ENCODE assay signal across 23 cellular contexts in genomic region chr3:44330444-44330843, GRCh38.
"Had no signal": no experiment of that assay in that cellular context is flagged by ENCODE, and none has a peak within 500 bp of the region (broad histone marks: within the 10 kb centered on the region; RNA-seq: fewer than 3 reads in every experiment).

No MANE protein-coding gene starts in this region.

- FAIRE-seq: frontal cortex, keratinocyte had no signal

- H3K27me3 ChIP-seq: dorsolateral prefrontal cortex, neural progenitor cell, right atrium auricular region, transverse colon, upper lobe of right lung, uterus had no signal

- ATAC-seq: left ventricle myocardium superior; lower lobe of right lung; naive thymus-derived CD4-positive, alpha-beta T cell; sciatic nerve; stimulated activated naive CD8-positive, alpha-beta T cell treated with anti-CD3 and anti-CD28 coated beads, Interleukin-15, amount 100 ng/mL, for 72 hours; upper lobe of right lung had no signal

- H3K27ac ChIP-seq: dorsolateral prefrontal cortex, lower lobe of right lung, neural progenitor cell, prostate gland, right atrium auricular region, suprapubic skin, transverse colon, upper lobe of right lung, uterus had no signal

- H3K9ac ChIP-seq: neural progenitor cell had no signal

- DNase-seq: dorsolateral prefrontal cortex; effector CD4-positive, alpha-beta T cell; hypothalamus; left ventricle myocardium superior; lower lobe of right lung; naive thymus-derived CD4-positive, alpha-beta T cell; stimulated activated CD4-positive, alpha-beta T cell treated with anti-CD3 and anti-CD28 coated beads, Interleukin-12 subunit alpha, Interleukin-12 subunit beta, amount 100 ng/mL, for 4 hours; stimulated activated CD4-positive, alpha-beta T cell treated with anti-CD3 and anti-CD28 coated beads, Interleukin-1b, Interleukin-23, amount 100 ng/mL, for 48 hours; stimulated activated CD4-positive, alpha-beta T cell treated with anti-CD3 and anti-CD28 coated beads, Interleukin-4, amount 100 ng/mL, for 1 hour; stimulated activated CD8-positive, alpha-beta memory T cell treated with anti-CD3 and anti-CD28 coated beads, Interleukin-4, amount 100 ng/mL, for 48 hours; stimulated activated naive CD4-positive, alpha-beta T cell; stimulated activated naive CD8-positive, alpha-beta T cell treated with anti-CD3 and anti-CD28 coated beads, Interleukin-15, amount 100 ng/mL, for 72 hours; transverse colon; upper lobe of right lung; uterus had no signal

- H2AFZ ChIP-seq: neural progenitor cell had no signal

- H3K4me1 ChIP-seq: lower lobe of right lung, neural progenitor cell, prostate gland, right atrium auricular region, suprapubic skin, transverse colon, upper lobe of right lung, uterus had no signal

- H3K4me2 ChIP-seq: neural progenitor cell, smooth muscle cell had no signal

- H3K9me3 ChIP-seq: lower lobe of right lung, prostate gland, right atrium auricular region, suprapubic skin, transverse colon, upper lobe of right lung, uterus had no signal

- H3K36me3 ChIP-seq: lower lobe of right lung, neural progenitor cell, prostate gland, right atrium auricular region, suprapubic skin, transverse colon, upper lobe of right lung, uterus had no signal

- H3K4me3 ChIP-seq: dorsolateral prefrontal cortex, lower lobe of right lung, neural progenitor cell, prostate gland, right atrium auricular region, smooth muscle cell, suprapubic skin, transverse colon, upper lobe of right lung, uterus had no signal
